ENCODE assay signal across 8 cellular contexts in the genomic region with DNA sequence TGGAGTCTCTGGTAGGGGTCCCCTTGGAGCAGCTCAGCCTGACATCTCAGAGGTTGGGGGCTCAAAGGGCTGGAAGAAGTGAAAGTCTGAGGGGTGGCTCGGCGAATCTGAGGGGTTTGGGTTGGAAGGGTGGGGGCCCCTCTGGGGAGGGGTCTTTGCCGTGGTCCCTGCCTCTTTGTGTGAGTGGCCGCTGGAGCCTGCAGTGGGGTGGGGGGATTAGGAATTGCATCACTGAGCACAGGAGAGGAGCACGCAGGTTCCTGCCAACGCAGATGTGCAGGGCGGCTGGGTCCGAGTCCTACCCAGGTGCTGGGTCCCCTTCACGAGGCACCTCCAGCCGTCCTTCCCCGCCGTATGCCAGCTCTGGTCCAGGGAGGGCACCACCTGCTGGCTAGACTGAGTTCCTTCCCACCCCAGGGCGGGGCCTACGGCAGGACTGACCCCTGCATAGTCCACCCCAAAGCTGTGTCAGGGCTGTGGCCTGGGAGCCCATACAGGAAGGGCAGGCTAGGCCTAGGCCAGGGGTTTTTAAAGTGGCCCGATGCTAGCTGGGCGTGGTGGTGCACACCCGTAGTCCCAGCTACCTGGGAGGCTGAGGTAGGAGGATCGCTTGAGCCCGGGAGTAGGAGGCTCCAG. TPM values are rescaled to one million over a fixed set of nuclear protein-coding genes. Genes with fewer than 3 reads are reported as not detected.
DNase-seq lines count a peak whose midpoint lies in the region; ATAC-seq and TF ChIP-seq lines count a peak whose summit lies in the region.

No MANE protein-coding gene starts in this region.

- peak; percentile 36 for TF ChIP-seq CTCF in osteocyte (IDR thresholded peaks at IDR 0.05)

- no peak overlapping the region for H3K4me3 Mint-ChIP-seq in osteocyte (ENCODE audit: unreplicated experiment)

- DNase-seq in DMS 273 (lab: John Stamatoyannopoulos, UW; ENCODE audit: unreplicated experiment) (peak; percentile 69), DMS 273 treated with DMSO at 0.1 percent for 48 hours (lab: John Stamatoyannopoulos, UW) (no peak), NCI-H774 (lab: John Stamatoyannopoulos, UW) (peak; percentile 25), ecto neural progenitor cell (ENCODE audit: low spot score) (peak; percentile 73), osteocyte (ENCODE audit: extremely low spot score, unreplicated experiment) (no peak), medulla oblongata (ENCODE audit: extremely low spot score) (no peak), mesenteric fat pad (ENCODE audit: low spot score) (no peak)

- peaks cover 34% of the 10 kb centered on the region for H3K4me1 Mint-ChIP-seq in osteocyte (ENCODE audit: unreplicated experiment)

- no peaks in the 10 kb centered on the region for H3K9me3 Mint-ChIP-seq in osteocyte (ENCODE audit: unreplicated experiment)

- no peak for ATAC-seq in GM19452 (IDR thresholded peaks at IDR 0.05; ENCODE audit: unreplicated experiment)

- H3K27me3 Mint-ChIP-seq in osteocyte (ENCODE audit: unreplicated experiment): no peaks in the 10 kb centered on the region

- H3K27ac Mint-ChIP-seq in osteocyte (ENCODE audit: unreplicated experiment): no peak overlapping the region

- H3K36me3 Mint-ChIP-seq in osteocyte (ENCODE audit: unreplicated experiment): no peaks in the 10 kb centered on the region

RNA-seq across cellular contexts. Expression of gene FMNL1, which starts 9.9 kb away (rescaled TPM):
- total RNA-seq in osteocyte (2.0 and 2.8 TPM in 2 replicates), mesenteric fat pad (51.2 TPM)

RNA-seq across cellular contexts. Expression of gene SPATA32, which starts 30.3 kb away (rescaled TPM):
- total RNA-seq in osteocyte (0.18 TPM in 1 of 2 replicates, not detected in the other), mesenteric fat pad (not detected)

Comparison
In these comparisons a context has a peak if more than half of its experiments do, and no peak if none do; other contexts are left out.
1. DNase-seq: peak in DMS 273 (single experiment), NCI-H774 (single experiment) and ecto neural progenitor cell (single experiment); none in DMS 273 treated with DMSO at 0.1 percent for 48 hours (single experiment), osteocyte (single experiment), medulla oblongata (single experiment) and mesenteric fat pad (single experiment).
2. RNA of gene FMNL1, which starts 9.9 kb away (total RNA-seq): 51.2 TPM in mesenteric fat pad (single experiment); 2.0 to 2.8 TPM in osteocyte; every median in the first group is over 10 times any median in the second.